7 cellular contexts compared by ENCODE assay signal in genomic region chr5:160199410-160199911, GRCh38. TPM values are rescaled to one million over a fixed set of nuclear protein-coding genes. Genes with fewer than 3 reads are reported as not detected.
DNase-seq lines count a peak whose midpoint lies in the region; ATAC-seq and TF ChIP-seq lines count a peak whose summit lies in the region.

No MANE protein-coding gene starts in this region.

- intact Hi-C loops in breast epithelium (cut with DNase I; ENCODE audit: low total_unique reads): loop anchor here (2.0 kb wide), 1 partner anchor 149 kb away; no protein-coding TSS in a partner anchor

- peak overlapping the region in 3 of 6 donors; percentile 61 to 80 (median 61) for H3K27ac Mint-ChIP-seq in immature natural killer cell

- H3K27me3 Mint-ChIP-seq in immature natural killer cell (ENCODE audit: low read depth in 3 of 3): peaks cover 2 to 8% (median 3%) of the 10 kb centered on the region in 3 donors

- H3K4me3 Mint-ChIP-seq in immature natural killer cell: peak overlapping the region; percentile 81 to 88 (median 87)

- TF ChIP-seq POLR2A in breast epithelium (IDR thresholded peaks at IDR 0.05): no peak

- no peaks in the 10 kb centered on the region for H3K36me3 Mint-ChIP-seq in immature natural killer cell

- H3K36me3 ChIP-seq in WERI-Rb-1 (no peaks in the 10 kb centered on the region), breast epithelium (no peaks in the 10 kb centered on the region)

- peak overlapping the region; percentile 50 for H3K4me3 ChIP-seq in WERI-Rb-1 (ENCODE audit: low read depth, low read length)
- H3K4me3 ChIP-seq in breast epithelium: peak overlapping the region; percentile 21 to 69 (median 46)

- H3K27me3 ChIP-seq in WERI-Rb-1 (ENCODE audit: insufficient read depth, low read depth, severe bottlenecking) (no peaks in the 10 kb centered on the region), breast epithelium (no peaks in the 10 kb centered on the region)

- H3K9me3 Mint-ChIP-seq in immature natural killer cell: no peaks in the 10 kb centered on the region

- peaks cover 4 to 12% of the 10 kb centered on the region in 2 donors for H3K4me1 Mint-ChIP-seq in immature natural killer cell

- H3K27ac ChIP-seq in WERI-Rb-1 (peak overlapping the region; percentile 54), breast epithelium (no peak overlapping the region)

- H3K4me1 ChIP-seq in breast epithelium: peaks cover 0 to 6% of the 10 kb centered on the region in 2 donors

- no peaks in the 10 kb centered on the region for H3K9me3 ChIP-seq in WERI-Rb-1 (ENCODE audit: severe bottlenecking)
- H3K9me3 ChIP-seq in breast epithelium: no peaks in the 10 kb centered on the region

- ATAC-seq in GM18502 (IDR thresholded peaks at IDR 0.05; ENCODE audit: poor library complexity, unreplicated experiment) (peak; percentile 97), HG02678 (IDR thresholded peaks at IDR 0.05; ENCODE audit: unreplicated experiment) (peak; percentile 98)

- TF ChIP-seq CTCF in WERI-Rb-1 (IDR thresholded peaks at IDR 0.05; ENCODE audit: low read depth, low read length): peak; percentile 83
- peak in 2 of 3 donors; percentile 52 to 97 for TF ChIP-seq CTCF in breast epithelium (IDR thresholded peaks at IDR 0.05)

- DNase-seq in NCI-H1930 (lab: John Stamatoyannopoulos, UW) (peak; percentile 15 to 26), WERI-Rb-1 (peak; percentile 62), breast epithelium (ENCODE audit: low spot score in 2 of 2) (peak; percentile 56 to 58), immature natural killer cell (peak; percentile 73 to 76 (median 73))
- peak; percentile 38 to 68 for DNase-seq in stimulated activated CD4-positive, alpha-beta T cell treated with anti-CD3 and anti-CD28 coated beads, Interleukin-12 subunit alpha, Interleukin-12 subunit beta, amount 100 ng/mL, for 24 hours (ENCODE audit: low read depth in 2 of 2)

RNA-seq across cellular contexts. Expression of gene FABP6, which starts 29.8 kb away (rescaled TPM):
- total RNA-seq in breast epithelium: not detected
- not detected for polyA plus RNA-seq in immature natural killer cell

Comparison
In these comparisons a context has a peak if more than half of its experiments do, and no peak if none do; other contexts are left out.
1. DNase-seq: peak in every context shown above with its lines; median percentile 73 in immature natural killer cell; 62 in WERI-Rb-1; 57 in breast epithelium; 53 in stimulated activated CD4-positive, alpha-beta T cell treated with anti-CD3 and anti-CD28 coated beads, Interleukin-12 subunit alpha, Interleukin-12 subunit beta, amount 100 ng/mL, for 24 hours; 20 in NCI-H1930.